Comparison of ENCODE assay signal across 17 cellular contexts in genomic region chr10:109183366-109183765, GRCh38.
DNase-seq lines count a peak whose midpoint lies in the region; TF ChIP-seq lines count a peak whose summit lies in the region.
"Had no signal": no experiment of that assay in that cellular context is flagged by ENCODE, and none has a peak within 500 bp of the region (broad histone marks: within the 10 kb centered on the region; RNA-seq: fewer than 3 reads in every experiment).

No MANE protein-coding gene starts in this region.

- H3K4me1 ChIP-seq in sigmoid colon = no peaks in the 10 kb centered on the region
- no peaks in the 10 kb centered on the region for H3K4me1 ChIP-seq in endodermal cell (ENCODE audit: control insufficient read depth, insufficient read depth, low read length)
- H3K4me1 ChIP-seq: HAP-1 had no signal

- intact Hi-C loops in sigmoid colon (cut with DNase I) = no loop called here

- no peak for TF ChIP-seq EP300 in sigmoid colon (IDR thresholded peaks at IDR 0.05)

- no peak for TF ChIP-seq CTCF in fibroblast of mammary gland (conservative IDR thresholded peaks at IDR 0.05; ENCODE audit: control insufficient read depth, insufficient read depth, low read depth, low read length)
- TF ChIP-seq CTCF in sigmoid colon (IDR thresholded peaks at IDR 0.05) = no peak
- no peak for TF ChIP-seq CTCF in endodermal cell (conservative IDR thresholded peaks at IDR 0.05)

- no peak for TF ChIP-seq POLR2A in sigmoid colon (IDR thresholded peaks at IDR 0.05)

- H3K27me3 Mint-ChIP-seq in endodermal cell (ENCODE audit: insufficient read depth) = peaks cover 3% of the 10 kb centered on the region

- H3K9me3 ChIP-seq in sigmoid colon (peaks cover 0 to 14% (median 9%) of the 10 kb centered on the region in 4 donors), endodermal cell (ENCODE audit: control insufficient read depth, low read length) (peaks cover 65% of the 10 kb centered on the region)
- H3K9me3 ChIP-seq: HAP-1 had no signal

- H3K27ac ChIP-seq in sigmoid colon = no peak overlapping the region
- H3K27ac ChIP-seq in endodermal cell (ENCODE audit: low read depth, low read length) = no peak overlapping the region

- no peak overlapping the region for H3K9ac ChIP-seq in endodermal cell (ENCODE audit: extremely low read depth, low read length, poor library complexity, severe bottlenecking)

- no peak overlapping the region for H3K4me3 Mint-ChIP-seq in endodermal cell
- H3K4me3 Mint-ChIP-seq: CD14-positive monocyte had no signal

- H3K4me3 ChIP-seq in fibroblast of mammary gland (ENCODE audit: control insufficient read depth, low read depth, low read length) = no peak overlapping the region
- no peak overlapping the region for H3K4me3 ChIP-seq in skeletal muscle cell (ENCODE audit: low read depth, low read length)
- H3K4me3 ChIP-seq in sigmoid colon = no peak overlapping the region
- H3K4me3 ChIP-seq in endodermal cell (ENCODE audit: low read length) = no peak overlapping the region
- H3K4me3 ChIP-seq: HAP-1 had no signal

- DNase-seq in EL (peak; percentile 45), HT1080 (ENCODE audit: low read depth) (peak; percentile 66), fibroblast of mammary gland (ENCODE audit: low read depth) (peak; percentile 5), skeletal muscle cell (ENCODE audit: low read depth) (peak; percentile 16), sigmoid colon (no peak), LoVo (ENCODE audit: low spot score) (no peak), endodermal cell (no peak)
- DNase-seq: ACHN, DMS79 treated with DMSO at 0.1 percent for 48 hours, GDM1, NCI-H1048, NCI-H1436, NCI-H1930, NCI-H526, SW 1271 had no signal

- H3K27ac Mint-ChIP-seq in endodermal cell = no peak overlapping the region
- H3K27ac Mint-ChIP-seq: CD14-positive monocyte had no signal

- peaks cover 37% of the 10 kb centered on the region for H3K9me3 Mint-ChIP-seq in endodermal cell

- H3K36me3 Mint-ChIP-seq in endodermal cell (ENCODE audit: low read depth) = no peaks in the 10 kb centered on the region
- H3K36me3 Mint-ChIP-seq: CD14-positive monocyte had no signal

- H3K36me3 ChIP-seq in sigmoid colon (no peaks in the 10 kb centered on the region), endodermal cell (ENCODE audit: control insufficient read depth, insufficient read depth, low read length) (no peaks in the 10 kb centered on the region)
- H3K36me3 ChIP-seq: HAP-1 had no signal

- H3K27me3 ChIP-seq in sigmoid colon (no peaks in the 10 kb centered on the region), endodermal cell (ENCODE audit: control insufficient read depth, insufficient read depth, low read length, poor library complexity, severe bottlenecking) (no peaks in the 10 kb centered on the region)

- no peaks in the 10 kb centered on the region for H3K4me1 Mint-ChIP-seq in endodermal cell
- H3K4me1 Mint-ChIP-seq: CD14-positive monocyte had no signal

Comparison
In these comparisons a context has a peak if more than half of its experiments do, and no peak if none do; other contexts are left out.
1. DNase-seq: peak in EL (single experiment), HT1080 (single experiment), fibroblast of mammary gland (single experiment) and skeletal muscle cell (single experiment); none in sigmoid colon (single experiment), LoVo (single experiment) and endodermal cell (single experiment).